Comparison of ENCODE assay signal across 8 cellular contexts in genomic region chrX:153926863-153927685, GRCh38.
DNase-seq lines count a peak whose midpoint lies in the region; ATAC-seq and TF ChIP-seq lines count a peak whose summit lies in the region.

No MANE protein-coding gene starts in this region.

- H3K27me3 ChIP-seq in effector memory CD4-positive, alpha-beta T cell (replicated peaks; ENCODE audit: control insufficient read depth, insufficient read depth, low read length, poor library complexity, severe bottlenecking), result no peaks in the 10 kb centered on the region
- H3K27me3 ChIP-seq in muscle layer of colon (ENCODE audit: control insufficient read depth in 1 of 2, insufficient read depth in 2 of 2, low read length in 2 of 2), result peaks cover 3 to 33% of the 10 kb centered on the region in 2 donors

- peak; percentile 56 for DNase-seq in NCI-H345 (lab: John Stamatoyannopoulos, UW)
- peak; percentile 63 for DNase-seq in activated CD4-positive, alpha-beta T cell treated with anti-CD3 and anti-CD28 coated beads, Interleukin-2, amount 50 U/mL, for 1 hour
- DNase-seq in effector memory CD4-positive, alpha-beta T cell, result peak; percentile 71 to 79 (median 74)
- peak; percentile 57 for DNase-seq in stimulated activated naive CD4-positive, alpha-beta T cell treated with Interleukin-2 at 50 U/mL for 16 hours (lab: John Stamatoyannopoulos, UW)

- TF ChIP-seq POLR2A in GM15510 (IDR thresholded peaks at IDR 0.05; ENCODE audit: borderline replicate concordance, extremely low read depth, insufficient read length), result peak; percentile 32

- ATAC-seq in HG02884 (IDR thresholded peaks at IDR 0.05; ENCODE audit: unreplicated experiment) (peak; percentile 46), HG03565 (IDR thresholded peaks at IDR 0.05; ENCODE audit: unreplicated experiment) (no peak)

- peaks cover 34% of the 10 kb centered on the region for H3K4me1 ChIP-seq in effector memory CD4-positive, alpha-beta T cell (ENCODE audit: control insufficient read depth, insufficient read depth, low read length, poor library complexity, severe bottlenecking)
- peaks cover 18% of the 10 kb centered on the region for H3K4me1 ChIP-seq in muscle layer of colon (ENCODE audit: insufficient read depth, low read length)

- no peaks in the 10 kb centered on the region for H3K9me3 ChIP-seq in effector memory CD4-positive, alpha-beta T cell (ENCODE audit: control insufficient read depth, low read length)
- no peaks in the 10 kb centered on the region for H3K9me3 ChIP-seq in muscle layer of colon (ENCODE audit: low read length)

- peak overlapping the region; percentile 75 for H3K9ac ChIP-seq in muscle layer of colon (ENCODE audit: low read length)

- peak overlapping the region; percentile 60 for H3K4me3 ChIP-seq in effector memory CD4-positive, alpha-beta T cell (ENCODE audit: insufficient read depth, low read depth, low read length, poor library complexity, severe bottlenecking)
- H3K4me3 ChIP-seq in muscle layer of colon (ENCODE audit: low read depth in 1 of 2, low read length in 2 of 2), result peak overlapping the region; percentile 62 to 64

- H3K27ac ChIP-seq in effector memory CD4-positive, alpha-beta T cell (ENCODE audit: insufficient read depth, low read length, poor library complexity, severe bottlenecking), result peak overlapping the region; percentile 98
- H3K27ac ChIP-seq in muscle layer of colon (ENCODE audit: low read depth, low read length), result peak overlapping the region; percentile 93

- peaks cover 3% of the 10 kb centered on the region for H3K36me3 ChIP-seq in effector memory CD4-positive, alpha-beta T cell (ENCODE audit: control insufficient read depth, insufficient read depth, low read length)
- peaks cover 9% of the 10 kb centered on the region for H3K36me3 ChIP-seq in muscle layer of colon (ENCODE audit: insufficient read depth, low read length)
